ENCODE assay signal across 19 cellular contexts in genomic region chr7:111108526-111108925, GRCh38. TPM values are rescaled to one million over a fixed set of nuclear protein-coding genes. Genes with fewer than 3 reads are reported as not detected.
DNase-seq lines count a peak whose midpoint lies in the region; ATAC-seq, FAIRE-seq and TF ChIP-seq lines count a peak whose summit lies in the region.
"Had no signal": no experiment of that assay in that cellular context is flagged by ENCODE, and none has a peak within 500 bp of the region (broad histone marks: within the 10 kb centered on the region; RNA-seq: fewer than 3 reads in every experiment).

No MANE protein-coding gene starts in this region.

- H2AFZ ChIP-seq in SK-N-SH (ENCODE audit: low read depth): no peak overlapping the region
- H2AFZ ChIP-seq in fibroblast of lung (ENCODE audit: low read length): no peak overlapping the region
- H2AFZ ChIP-seq in neuronal stem cell (ENCODE audit: low read length): no peak overlapping the region

- H3K9me3 Mint-ChIP-seq in activated CD8-positive, alpha-beta T cell treated with anti-CD3 and anti-CD28 coated beads for 36 hours: peaks cover 1% of the 10 kb centered on the region
- no peaks in the 10 kb centered on the region for H3K9me3 Mint-ChIP-seq in activated CD8-positive, alpha-beta T cell treated with anti-CD3 and anti-CD28 coated beads, Interleukin-2, amount 10 ng/mL, durations not matched to agents 7 days and 5 days (ENCODE audit: insufficient read depth)
- H3K9me3 Mint-ChIP-seq: central memory CD8-positive, alpha-beta T cell had no signal

- TF ChIP-seq EP300 in SK-N-SH (IDR thresholded peaks at IDR 0.05; ENCODE audit: borderline replicate concordance in 1 of 2, low read depth in 1 of 2, low read length in 1 of 2): no peak

- H4K8ac ChIP-seq in neuronal stem cell (ENCODE audit: low read depth, low read length): no peak overlapping the region

- FAIRE-seq in H54 (lab: Jason Lieb, UNC): no peak
- FAIRE-seq: endothelial cell of umbilical vein had no signal

- H3K9me3 ChIP-seq in SK-N-SH (no peaks in the 10 kb centered on the region), fibroblast of lung (ENCODE audit: control insufficient read depth, insufficient read depth, low read depth, low read length) (no peaks in the 10 kb centered on the region), neuronal stem cell (replicated peaks in 1 of 2; ENCODE audit: control insufficient read depth in 2 of 2, insufficient read depth in 1 of 2, low read depth in 1 of 2, low read length in 2 of 2) (no peaks in the 10 kb centered on the region)
- H3K9me3 ChIP-seq: MG63, ovary, Peyer's patch had no signal

- H3K4me3 Mint-ChIP-seq in activated CD8-positive, alpha-beta T cell treated with anti-CD3 and anti-CD28 coated beads for 36 hours: no peak overlapping the region
- H3K4me3 Mint-ChIP-seq in activated CD8-positive, alpha-beta T cell treated with anti-CD3 and anti-CD28 coated beads, Interleukin-2, amount 10 ng/mL, durations not matched to agents 7 days and 5 days: no peak overlapping the region
- H3K4me3 Mint-ChIP-seq: central memory CD8-positive, alpha-beta T cell had no signal

- no peak overlapping the region for H3K9ac ChIP-seq in SK-N-SH
- H3K9ac ChIP-seq in fibroblast of lung (ENCODE audit: insufficient read depth, low read length): no peak overlapping the region
- H3K9ac ChIP-seq in neuronal stem cell (ENCODE audit: low read depth, low read length, poor library complexity): no peak overlapping the region

- peak overlapping the region; percentile 0 to 91; a peak in 2 of 4 replicates for H3K27ac ChIP-seq in SK-N-SH (ENCODE audit: low read depth in 2 of 2, low read length in 1 of 2)
- no peak overlapping the region for H3K27ac ChIP-seq in fibroblast of lung (ENCODE audit: insufficient read depth, low read length)
- no peak overlapping the region for H3K27ac ChIP-seq in neuronal stem cell (replicated peaks; ENCODE audit: low read length)
- H3K27ac ChIP-seq: ovary, Peyer's patch had no signal

- no peak overlapping the region for H2BK120ac ChIP-seq in neuronal stem cell (ENCODE audit: low read depth, low read length)

- WGBS in SK-N-SH (ENCODE audit: low lambda C conversion rate): 40% methylated on average over 2 of the region's 2 CpGs
- whole genome bisulfite sequencing in neuronal stem cell (ENCODE audit: extremely low coverage in 2 of 2, insufficient read length in 2 of 2, insufficient replicate concordance in 1 of 2), 2 donors: no CpG with 5 or more reads among the region's 2 CpGs

- H3K4me1 Mint-ChIP-seq in activated CD8-positive, alpha-beta T cell treated with anti-CD3 and anti-CD28 coated beads for 36 hours (ENCODE audit: low read depth): peaks cover 73% of the 10 kb centered on the region
- peaks cover 73% of the 10 kb centered on the region for H3K4me1 Mint-ChIP-seq in activated CD8-positive, alpha-beta T cell treated with anti-CD3 and anti-CD28 coated beads, Interleukin-2, amount 10 ng/mL, durations not matched to agents 7 days and 5 days (ENCODE audit: low read depth)
- H3K4me1 Mint-ChIP-seq: central memory CD8-positive, alpha-beta T cell had no signal

- H3K36me3 Mint-ChIP-seq in activated CD8-positive, alpha-beta T cell treated with anti-CD3 and anti-CD28 coated beads for 36 hours (ENCODE audit: low read depth): peaks cover 62% of the 10 kb centered on the region
- peaks cover 85% of the 10 kb centered on the region for H3K36me3 Mint-ChIP-seq in activated CD8-positive, alpha-beta T cell treated with anti-CD3 and anti-CD28 coated beads, Interleukin-2, amount 10 ng/mL, durations not matched to agents 7 days and 5 days (ENCODE audit: low read depth)

- H3K4me2 ChIP-seq in SK-N-SH (0 out of 2 replicates have a peak overlapping the region, but pooled peaks have one; percentile 2), fibroblast of lung (ENCODE audit: extremely low read depth, insufficient read depth, low read length) (no peak overlapping the region), neuronal stem cell (ENCODE audit: insufficient read depth, low read length, poor library complexity, severe bottlenecking) (no peak overlapping the region)

- H4K20me1 ChIP-seq in SK-N-SH (ENCODE audit: insufficient read depth) (no peaks in the 10 kb centered on the region), fibroblast of lung (ENCODE audit: control insufficient read depth, extremely low read depth, insufficient read depth, low read length) (no peaks in the 10 kb centered on the region)

- no peak overlapping the region for H3K23ac ChIP-seq in neuronal stem cell (ENCODE audit: low read depth, low read length, poor library complexity)

- H3K4me1 ChIP-seq in SK-N-SH (ENCODE audit: control insufficient read depth in 1 of 2, insufficient read depth in 2 of 2, low read depth in 1 of 2, low read length in 1 of 2): peaks cover 35 to 43% of the 10 kb centered on the region in 2 experiments
- peaks cover 6% of the 10 kb centered on the region for H3K4me1 ChIP-seq in fibroblast of lung (ENCODE audit: control insufficient read depth, extremely low read depth, insufficient read depth, low read length)
- H3K4me1 ChIP-seq in neuronal stem cell (ENCODE audit: control insufficient read depth in 2 of 2, insufficient read depth in 1 of 2, low read depth in 1 of 2, low read length in 2 of 2): peaks cover 0 to 14% of the 10 kb centered on the region in 2 donors
- H3K4me1 ChIP-seq: Peyer's patch had no signal

- TF ChIP-seq CTCF in activated CD8-positive, alpha-beta T cell treated with anti-CD3 and anti-CD28 coated beads for 36 hours (IDR thresholded peaks at IDR 0.05): no peak
- TF ChIP-seq CTCF in SK-N-SH (IDR thresholded peaks at IDR 0.05): no peak
- no peak for TF ChIP-seq CTCF in fibroblast of lung (conservative IDR thresholded peaks at IDR 0.05 in 1 of 2, IDR thresholded peaks at IDR 0.05 in 1 of 2; ENCODE audit: low read depth in 1 of 2, low read length in 2 of 2)

- H3K9me2 ChIP-seq in SK-N-SH: no peaks in the 10 kb centered on the region

- TF ChIP-seq POLR2A in H54 (IDR thresholded peaks at IDR 0.05; ENCODE audit: low read depth, low read length): no peak

- H2BK15ac ChIP-seq in neuronal stem cell (ENCODE audit: low read length): no peak overlapping the region

- H3K14ac ChIP-seq in neuronal stem cell (ENCODE audit: low read length): no peak overlapping the region

- H2AK5ac ChIP-seq in neuronal stem cell (ENCODE audit: low read depth, low read length): no peak overlapping the region

- H3K27me3 ChIP-seq in SK-N-SH (ENCODE audit: insufficient read depth) (no peaks in the 10 kb centered on the region), fibroblast of lung (ENCODE audit: control insufficient read depth, insufficient read depth, low read length) (no peaks in the 10 kb centered on the region), neuronal stem cell (ENCODE audit: control insufficient read depth in 3 of 3, insufficient read depth in 3 of 3, low read depth in 1 of 3, low read length in 3 of 3) (no peaks in the 10 kb centered on the region)
- H3K27me3 ChIP-seq: MG63, ovary, Peyer's patch had no signal

- no peaks in the 10 kb centered on the region for H3K79me2 ChIP-seq in SK-N-SH (ENCODE audit: insufficient read depth)
- H3K79me2 ChIP-seq in fibroblast of lung (ENCODE audit: control insufficient read depth, insufficient read depth, low read length): no peaks in the 10 kb centered on the region

- no peaks in the 10 kb centered on the region for H3F3A ChIP-seq in SK-N-SH (replicated peaks; ENCODE audit: insufficient read depth)

- H2BK5ac ChIP-seq in neuronal stem cell (ENCODE audit: low read length): no peak overlapping the region

- H3K4me3 ChIP-seq in SK-N-SH (ENCODE audit: low read depth in 2 of 2, low read length in 1 of 2): no peak overlapping the region
- no peak overlapping the region for H3K4me3 ChIP-seq in fibroblast of lung (replicated peaks in 1 of 4; ENCODE audit: control extremely low read depth in 1 of 4, insufficient read depth in 1 of 4, low read depth in 3 of 4, low read length in 4 of 4)
- no peak overlapping the region for H3K4me3 ChIP-seq in neuronal stem cell (ENCODE audit: low read length in 2 of 2)
- H3K4me3 ChIP-seq: MG63, ovary, Peyer's patch had no signal

- H3K79me1 ChIP-seq in neuronal stem cell (ENCODE audit: low read depth, low read length): no peaks in the 10 kb centered on the region

- CTCF ChIA-PET in activated CD8-positive, alpha-beta T cell treated with anti-CD3 and anti-CD28 coated beads for 36 hours (lab: Charles Lee): interaction anchor here (1.5 kb wide), 1 partner anchor 10 kb away, joined by 3 read pairs; no protein-coding TSS in a partner anchor
- CTCF ChIA-PET in activated CD8-positive, alpha-beta T cell treated with anti-CD3 and anti-CD28 coated beads, Interleukin-2, amount 10 ng/mL, durations not matched to agents 7 days and 5 days (lab: Charles Lee): interaction anchor here (0.7 to 2.3 kb wide), 2 partner anchors 9 to 517 kb away, joined by 3 to 8 read pairs; no protein-coding TSS in a partner anchor
- CTCF ChIA-PET in SK-N-SH (lab: Yijun Ruan, JAX): interaction anchor here (0.8 to 1.9 kb wide), 7 partner anchors 9 to 558 kb away, joined by 3 to 10 read pairs (median 3); no protein-coding TSS in a partner anchor

- intact Hi-C loops in activated CD8-positive, alpha-beta T cell treated with anti-CD3 and anti-CD28 coated beads for 36 hours (cut with micrococcal nuclease): no loop called here

- peak; percentile 45 for ATAC-seq in activated CD8-positive, alpha-beta T cell treated with anti-CD3 and anti-CD28 coated beads for 36 hours
- ATAC-seq in activated CD8-positive, alpha-beta T cell treated with anti-CD3 and anti-CD28 coated beads, Interleukin-2, amount 10 ng/mL, durations not matched to agents 7 days and 5 days: no peak
- no peak for ATAC-seq in GM19328 (IDR thresholded peaks at IDR 0.05; ENCODE audit: unreplicated experiment)

- no peaks in the 10 kb centered on the region for H3K27me3 Mint-ChIP-seq in activated CD8-positive, alpha-beta T cell treated with anti-CD3 and anti-CD28 coated beads for 36 hours
- H3K27me3 Mint-ChIP-seq in activated CD8-positive, alpha-beta T cell treated with anti-CD3 and anti-CD28 coated beads, Interleukin-2, amount 10 ng/mL, durations not matched to agents 7 days and 5 days (ENCODE audit: low read depth): no peaks in the 10 kb centered on the region
- H3K27me3 Mint-ChIP-seq: central memory CD8-positive, alpha-beta T cell had no signal

- no peak overlapping the region for H3K4ac ChIP-seq in neuronal stem cell (ENCODE audit: low read length)

- TF ChIP-seq RAD21 in SK-N-SH (IDR thresholded peaks at IDR 0.05; ENCODE audit: low read length): no peak; the same call in 1 of the 2 replicates

- no peak overlapping the region for H2BK12ac ChIP-seq in neuronal stem cell (ENCODE audit: low read length)

- H3K27ac Mint-ChIP-seq in activated CD8-positive, alpha-beta T cell treated with anti-CD3 and anti-CD28 coated beads for 36 hours: peak overlapping the region; percentile 15
- H3K27ac Mint-ChIP-seq in activated CD8-positive, alpha-beta T cell treated with anti-CD3 and anti-CD28 coated beads, Interleukin-2, amount 10 ng/mL, durations not matched to agents 7 days and 5 days: no peak overlapping the region

- no peak for DNase-seq in activated CD8-positive, alpha-beta T cell treated with anti-CD3 and anti-CD28 coated beads for 36 hours
- no peak for DNase-seq in activated CD8-positive, alpha-beta T cell treated with anti-CD3 and anti-CD28 coated beads, Interleukin-2, amount 10 ng/mL, durations not matched to agents 7 days and 5 days
- DNase-seq in SK-N-SH (no peak), fibroblast of lung (ENCODE audit: low read depth in 2 of 2) (peak; percentile 54 to 78), NCI-H446 (lab: John Stamatoyannopoulos, UW) (no peak), neuronal stem cell (ENCODE audit: low spot score) (no peak), H54 (ENCODE audit: insufficient read length, low spot score) (no peak)
- DNase-seq: activated effector memory CD4-positive, alpha-beta T cell treated with anti-CD3 and anti-CD28 coated beads, Interleukin-2, amount 50 U/mL, for 16 hours; Calu3; GOT3; MG63; NCI-H2227 treated with DMSO at 0.1 percent for 48 hours; ovary; Peyer's patch; trophoblast cell had no signal

- no peak overlapping the region for H4K91ac ChIP-seq in neuronal stem cell (ENCODE audit: low read depth, low read length, poor library complexity)

- POLR2A ChIA-PET in activated CD8-positive, alpha-beta T cell treated with anti-CD3 and anti-CD28 coated beads for 36 hours (lab: Charles Lee): interaction anchor here (0.6 to 1.0 kb wide), 3 partner anchors 453 to 1032 kb away, joined by 3 read pairs; no protein-coding TSS in a partner anchor
- POLR2A ChIA-PET in activated CD8-positive, alpha-beta T cell treated with anti-CD3 and anti-CD28 coated beads, Interleukin-2, amount 10 ng/mL, durations not matched to agents 7 days and 5 days (lab: Charles Lee): no interaction called here
- POLR2A ChIA-PET in SK-N-SH (lab: Yijun Ruan, JAX): no interaction called here

- H3K36me3 ChIP-seq in SK-N-SH (replicated peaks in 1 of 2; ENCODE audit: control insufficient read depth in 1 of 2, insufficient read depth in 2 of 2, low read length in 1 of 2): peaks cover 0 to 21% of the 10 kb centered on the region in 2 experiments
- no peaks in the 10 kb centered on the region for H3K36me3 ChIP-seq in fibroblast of lung (ENCODE audit: control insufficient read depth, insufficient read depth, low read length)
- H3K36me3 ChIP-seq in neuronal stem cell (replicated peaks in 1 of 2; ENCODE audit: control insufficient read depth in 2 of 2, insufficient read depth in 2 of 2, low read length in 2 of 2): no peaks in the 10 kb centered on the region
- H3K36me3 ChIP-seq: MG63, ovary, Peyer's patch had no signal

- H3K18ac ChIP-seq in neuronal stem cell (ENCODE audit: low read length): no peak overlapping the region

RNA-seq across cellular contexts. Expression of gene LRRN3, which starts 17.6 kb away (rescaled TPM):
- 10 to 100 TPM; 32.5 to 34.8 TPM for total RNA-seq in activated CD8-positive, alpha-beta T cell treated with anti-CD3 and anti-CD28 coated beads for 36 hours
- 100 to 1,000 TPM; 196 to 204 TPM for total RNA-seq in activated CD8-positive, alpha-beta T cell treated with anti-CD3 and anti-CD28 coated beads, Interleukin-2, amount 10 ng/mL, durations not matched to agents 7 days and 5 days
- 2.1 and 4.1 TPM in 2 replicates for polyA plus RNA-seq in SK-N-SH (2012; rRNA removed)
- 5.1 and 6.0 TPM in 2 replicates for polyA plus RNA-seq in SK-N-SH (2012; cell fraction: cytosol; rRNA removed)
- polyA plus RNA-seq in SK-N-SH (2012; cell fraction: nucleus; rRNA removed): 1.3 and 2.1 TPM in 2 replicates
- 0.26 and 1.8 TPM in 2 replicates for total RNA-seq in fibroblast of lung
- 3.9 and 4.4 TPM in 2 replicates for polyA plus RNA-seq in fibroblast of lung
- polyA plus RNA-seq in fibroblast of lung (2012): 2.1 and 2.4 TPM in 2 replicates
- 0.11 TPM in 1 of 2 replicates, not detected in the other for polyA minus RNA-seq in fibroblast of lung (ENCODE audit: low replicate concordance)
- polyA plus RNA-seq in neuronal stem cell (2013, experiment 1 of 2): 2.2 TPM
- polyA plus RNA-seq in neuronal stem cell (2013, experiment 2 of 2): 2.0 TPM
- total RNA-seq: A673, Calu3, endothelial cell of umbilical vein had no signal
- polyA plus RNA-seq: endothelial cell of umbilical vein had no signal

Comparison
In these comparisons a context has a peak if more than half of its experiments do, and no peak if none do; other contexts are left out.
1. DNase-seq: peak in fibroblast of lung (2 of 2); none in activated CD8-positive, alpha-beta T cell treated with anti-CD3 and anti-CD28 coated beads for 36 hours (single experiment), activated CD8-positive, alpha-beta T cell treated with anti-CD3 and anti-CD28 coated beads, Interleukin-2, amount 10 ng/mL, durations not matched to agents 7 days and 5 days (single experiment), SK-N-SH (single experiment), NCI-H446 (0 of 2), neuronal stem cell (single experiment) and H54 (single experiment).
2. H3K27ac ChIP-seq: peak in SK-N-SH (2 of 2); none in fibroblast of lung (single experiment) and neuronal stem cell (single experiment).
3. RNA of gene LRRN3, which starts 17.6 kb away (total RNA-seq): 196 to 204 TPM in activated CD8-positive, alpha-beta T cell treated with anti-CD3 and anti-CD28 coated beads, Interleukin-2, amount 10 ng/mL, durations not matched to agents 7 days and 5 days and 32.5 to 34.8 TPM in activated CD8-positive, alpha-beta T cell treated with anti-CD3 and anti-CD28 coated beads for 36 hours; 0.26 to 1.8 TPM in fibroblast of lung; every median in the first group is over 10 times any median in the second.